10 cellular contexts compared by ENCODE assay signal in the genomic region with DNA sequence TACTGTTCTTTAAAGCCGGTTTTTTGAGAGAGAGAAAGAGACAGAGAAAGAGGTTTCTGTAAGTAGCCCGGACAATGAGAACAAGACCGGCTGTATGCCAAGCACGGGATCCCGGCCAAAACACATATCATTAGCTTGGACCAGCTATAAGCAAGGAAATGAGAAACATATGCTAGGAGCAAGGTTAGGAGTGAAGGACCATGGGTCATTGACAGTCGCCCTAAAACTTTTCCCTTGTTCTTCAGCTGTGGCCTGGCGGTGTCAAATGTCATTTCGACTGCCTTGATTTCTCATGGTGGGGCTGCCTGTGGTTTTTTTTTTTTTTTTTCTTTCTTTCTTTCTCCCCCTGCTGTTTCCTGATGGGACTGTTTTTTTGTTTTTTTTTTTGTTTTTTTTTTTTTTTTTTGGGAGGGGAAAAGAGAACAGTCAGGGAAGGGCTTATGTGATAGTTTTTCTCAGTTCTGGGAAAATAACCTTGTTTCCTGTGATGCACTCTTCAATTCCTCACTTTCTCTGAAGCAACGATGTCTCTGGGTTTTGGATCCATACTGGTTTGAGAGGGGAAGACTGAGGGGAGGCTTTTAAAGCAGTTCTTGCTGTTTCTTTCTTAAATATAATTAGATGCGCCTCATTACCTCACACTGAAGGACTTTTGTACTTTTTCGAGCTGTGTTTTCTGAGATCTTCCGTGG.
DNase-seq lines count a peak whose midpoint lies in the region; ATAC-seq, FAIRE-seq and TF ChIP-seq lines count a peak whose summit lies in the region.
"Had no signal": no experiment of that assay in that cellular context is flagged by ENCODE, and none has a peak within 500 bp of the region (broad histone marks: within the 10 kb centered on the region; RNA-seq: fewer than 3 reads in every experiment).

No MANE protein-coding gene starts in this region.

- no peaks in the 10 kb centered on the region for H3K9me3 ChIP-seq in small intestine (ENCODE audit: control insufficient read depth, low read depth)
- H3K9me3 ChIP-seq: BLaER1 had no signal

- TF ChIP-seq CTCF in WI38 (IDR thresholded peaks at IDR 0.05; ENCODE audit: low read depth, low read length): peak; percentile 26; the same call in 1 of the 2 replicates

- no peaks in the 10 kb centered on the region for H3K36me3 ChIP-seq in small intestine (ENCODE audit: control insufficient read depth in 2 of 2, insufficient read depth in 2 of 2, low read length in 2 of 2)
- H3K36me3 ChIP-seq: BLaER1 had no signal

- H3K27ac ChIP-seq in small intestine (ENCODE audit: low read depth in 1 of 2, low read length in 1 of 2): peak overlapping the region in 1 of 2 donors; percentile 58
- H3K27ac ChIP-seq: BLaER1 had no signal

- intact Hi-C loops in left ventricle myocardium superior (cut with micrococcal nuclease): no loop called here

- H3K4me3 ChIP-seq in WI38 (ENCODE audit: low read depth, low read length): no peak overlapping the region
- no peak overlapping the region for H3K4me3 ChIP-seq in small intestine (ENCODE audit: low read depth in 1 of 2, low read length in 2 of 2)
- H3K4me3 ChIP-seq: BLaER1 had no signal

- peak; percentile 23 for DNase-seq in NCI-H1436 treated with DMSO at 0.1 percent for 48 hours (lab: John Stamatoyannopoulos, UW)
- no peak for DNase-seq in NCI-H1436 (lab: John Stamatoyannopoulos, UW)
- peak; percentile 87 for DNase-seq in left ventricle myocardium superior
- DNase-seq in small intestine: peak; percentile 64
- DNase-seq in activated CD8-positive, alpha-beta memory T cell treated with anti-CD3 and anti-CD28 coated beads, Interleukin-2, amount 50 U/mL, for 4 hours: no peak
- no peak for DNase-seq in activated effector memory CD4-positive, alpha-beta T cell treated with anti-CD3 and anti-CD28 coated beads, Interleukin-2, amount 50 U/mL, for 16 hours

- WGBS in small intestine, 3 donors: 12 to 35% (median 26%) methylated on average over 12 of the region's 12 CpGs

- H3K27me3 ChIP-seq in small intestine (ENCODE audit: control insufficient read depth in 2 of 2, insufficient read depth in 2 of 2, low read length in 2 of 2): no peaks in the 10 kb centered on the region
- H3K27me3 ChIP-seq: BLaER1 had no signal

- peak; percentile 83 for ATAC-seq in left ventricle myocardium superior
- no peak for ATAC-seq in GM18907 (IDR thresholded peaks at IDR 0.05; ENCODE audit: unreplicated experiment)

- H3K4me1 ChIP-seq in small intestine (ENCODE audit: control insufficient read depth in 2 of 2, insufficient read depth in 1 of 2, low read depth in 1 of 2, low read length in 1 of 2): no peaks in the 10 kb centered on the region

- no peak for FAIRE-seq in small intestine (lab: Jason Lieb, UNC)
- FAIRE-seq: TTC549 had no signal

Comparison
In these comparisons a context has a peak if more than half of its experiments do, and no peak if none do; other contexts are left out.
1. DNase-seq: peak in NCI-H1436 treated with DMSO at 0.1 percent for 48 hours (single experiment), left ventricle myocardium superior (single experiment) and small intestine (single experiment); none in NCI-H1436 (single experiment), activated CD8-positive, alpha-beta memory T cell treated with anti-CD3 and anti-CD28 coated beads, Interleukin-2, amount 50 U/mL, for 4 hours (single experiment) and activated effector memory CD4-positive, alpha-beta T cell treated with anti-CD3 and anti-CD28 coated beads, Interleukin-2, amount 50 U/mL, for 16 hours (single experiment).